8 cellular contexts compared by ENCODE assay signal in genomic region chr3:169149349-169149890, GRCh38.
DNase-seq lines count a peak whose midpoint lies in the region; ATAC-seq and TF ChIP-seq lines count a peak whose summit lies in the region.

No MANE protein-coding gene starts in this region.

- peak; percentile 83 for DNase-seq in Caki2 (ENCODE audit: low read depth)
- DNase-seq in HT1080 (ENCODE audit: low read depth): peak; percentile 86
- DNase-seq in NOMO-1 (lab: John Stamatoyannopoulos, UW; ENCODE audit: unreplicated experiment in 2 of 2): peak; percentile 64 to 65
- peak; percentile 46 for DNase-seq in activated T-cell treated with anti-CD3 and anti-CD28 coated beads for 1 hour (ENCODE audit: low read depth)
- DNase-seq in epithelial cell of proximal tubule (ENCODE audit: low read depth): no peak
- peak; percentile 81 for DNase-seq in stimulated activated CD8-positive, alpha-beta memory T cell treated with anti-CD3 and anti-CD28 coated beads, Interleukin-4, amount 100 ng/mL, for 48 hours

- TF ChIP-seq CTCF in epithelial cell of proximal tubule (conservative IDR thresholded peaks at IDR 0.05; ENCODE audit: low read depth, low read length): peak; percentile 78

- in situ Hi-C loops in Caki2 (cut with HindIII; ENCODE audit: low pct_unique_long_range_greater_than_20kb, low sequenced_read_pairs): no loop called here

- no peaks in the 10 kb centered on the region for H3K9me3 ChIP-seq in mucosa of stomach (ENCODE audit: control insufficient read depth, low read length)

- peaks cover 16% of the 10 kb centered on the region for H3K27me3 ChIP-seq in mucosa of stomach (ENCODE audit: control insufficient read depth, insufficient read depth, low read length)

- H3K9ac ChIP-seq in mucosa of stomach (ENCODE audit: low read length): peak overlapping the region; percentile 22

- ATAC-seq in GM21423 (IDR thresholded peaks at IDR 0.05; ENCODE audit: unreplicated experiment): peak; percentile 99

- H3K4me3 ChIP-seq in epithelial cell of proximal tubule (ENCODE audit: low read depth, low read length) (peak overlapping the region; percentile 87), mucosa of stomach (ENCODE audit: low read length) (peak overlapping the region; percentile 1)

- H3K4me1 ChIP-seq in mucosa of stomach (ENCODE audit: control insufficient read depth, insufficient read depth, low read length): peaks cover 28% of the 10 kb centered on the region

- no peaks in the 10 kb centered on the region for H3K36me3 ChIP-seq in mucosa of stomach (ENCODE audit: control insufficient read depth, insufficient read depth, low read length)
